Comparison of ENCODE assay signal across 9 cellular contexts in genomic region chr9:137604345-137605145, GRCh38. TPM values are rescaled to one million over a fixed set of nuclear protein-coding genes. Genes with fewer than 3 reads are reported as not detected.
A peak's percentile ranks its signal among the peaks of the same experiment; 100 is the strongest.
DNase-seq lines count a peak whose midpoint lies in the region; ATAC-seq, FAIRE-seq and TF ChIP-seq lines count a peak whose summit lies in the region.
"Had no signal": no experiment of that assay in that cellular context is flagged by ENCODE, and none has a peak within 500 bp of the region (broad histone marks: within the 10 kb centered on the region; RNA-seq: fewer than 3 reads in every experiment).

No MANE protein-coding gene starts in this region.

- dilution Hi-C loops in IMR-90 (cut with HindIII; ENCODE audit: low sequenced_read_pairs, unreplicated experiment) = no loop called here

- no peak overlapping the region for H4K8ac ChIP-seq in IMR-90 (ENCODE audit: low read depth in 2 of 2, low read length in 2 of 2)

- peak; percentile 25 for DNase-seq in Ammon's horn (ENCODE audit: low spot score)
- DNase-seq in IMR-90 = no peak
- DNase-seq in choroid plexus epithelial cell (ENCODE audit: low read depth) = no peak
- DNase-seq in HCEC 1CT = no peak
- DNase-seq in D721Med (ENCODE audit: insufficient read length, low spot score) = no peak

- no peak overlapping the region for H2BK15ac ChIP-seq in IMR-90 (ENCODE audit: low read depth, low read length)

- H3K36me3 ChIP-seq in IMR-90 (ENCODE audit: control insufficient read depth, insufficient read depth, low read length) (no peaks in the 10 kb centered on the region), neural cell (ENCODE audit: insufficient read depth, low read length) (no peaks in the 10 kb centered on the region)

- no peak overlapping the region for H3K4ac ChIP-seq in IMR-90 (ENCODE audit: low read depth, low read length)

- no peak for FAIRE-seq in D721Med (lab: Jason Lieb, UNC)
- FAIRE-seq: endometrium had no signal

- no peak overlapping the region for H4K5ac ChIP-seq in IMR-90 (ENCODE audit: low read depth, low read length)

- no peak overlapping the region for H3K56ac ChIP-seq in IMR-90 (ENCODE audit: extremely low read depth, insufficient read depth, low read length)

- peaks cover 6 to 29% of the 10 kb centered on the region in 2 experiments; a peak in 3 of 4 replicates for H3K79me1 ChIP-seq in IMR-90 (ENCODE audit: low read depth in 1 of 2, low read length in 2 of 2)

- ATAC-seq in IMR-90 (ENCODE audit: low read depth) = no peak
- no peak for ATAC-seq in GM18907 (IDR thresholded peaks at IDR 0.05; ENCODE audit: unreplicated experiment)
- ATAC-seq in HG03457 (IDR thresholded peaks at IDR 0.05; ENCODE audit: unreplicated experiment) = no peak

- H3K27ac ChIP-seq in IMR-90 (ENCODE audit: insufficient read depth, low read length) (no peak overlapping the region), neural cell (ENCODE audit: low read length) (no peak overlapping the region)

- in situ Hi-C loops in IMR-90 (cut with MboI; ENCODE audit: low sequenced_read_pairs) = no loop called here

- H3K9me1 ChIP-seq in IMR-90 (ENCODE audit: insufficient read depth, low read length) = no peaks in the 10 kb centered on the region

- no peak overlapping the region for H2BK5ac ChIP-seq in IMR-90 (ENCODE audit: low read depth, low read length, poor library complexity, severe bottlenecking)

- no peak overlapping the region for H2BK20ac ChIP-seq in IMR-90 (ENCODE audit: low read depth, low read length)

- no peak overlapping the region for H2BK120ac ChIP-seq in IMR-90 (ENCODE audit: low read depth, low read length)

- H3K9me2 ChIP-seq in neural cell (ENCODE audit: insufficient read depth, low read length) = no peaks in the 10 kb centered on the region

- H3K9me3 ChIP-seq in IMR-90 (ENCODE audit: control insufficient read depth, insufficient read depth, low read length) (no peaks in the 10 kb centered on the region), neural cell (ENCODE audit: low read length) (no peaks in the 10 kb centered on the region)

- peaks cover 15% of the 10 kb centered on the region for H3K4me1 ChIP-seq in IMR-90 (ENCODE audit: control insufficient read depth, insufficient read depth, low read length)

- CTCF ChIA-PET in IMR-90 (lab: Yijun Ruan, JAX) = interaction anchor here (0.5 kb wide), 1 partner anchor 318 kb away, joined by 7 read pairs; no protein-coding TSS in a partner anchor

- no peak overlapping the region for H3K18ac ChIP-seq in IMR-90 (ENCODE audit: low read depth, low read length)

- TF ChIP-seq CTCF in IMR-90 (conservative IDR thresholded peaks at IDR 0.05; ENCODE audit: low read depth, low read length) (no peak), choroid plexus epithelial cell (conservative IDR thresholded peaks at IDR 0.05; ENCODE audit: low read depth, low read length) (no peak), neural cell (IDR thresholded peaks at IDR 0.05; ENCODE audit: poor library complexity, severe bottlenecking) (no peak), D721Med (IDR thresholded peaks at IDR 0.05; ENCODE audit: insufficient read depth, missing control alignments) (no peak)

- H2AK5ac ChIP-seq in IMR-90 (ENCODE audit: low read depth, low read length) = no peak overlapping the region

- H2AK9ac ChIP-seq in IMR-90 (replicated peaks; ENCODE audit: low read depth, low read length, poor library complexity) = peak overlapping the region; percentile 55

- no peak for TF ChIP-seq EP300 in neural cell (conservative IDR thresholded peaks at IDR 0.05; ENCODE audit: poor library complexity, severe bottlenecking)

- H3K27me3 ChIP-seq in IMR-90 (ENCODE audit: control insufficient read depth, insufficient read depth, low read length) = peaks cover 5% of the 10 kb centered on the region; the same call in 1 of the 2 replicates
- no peaks in the 10 kb centered on the region for H3K27me3 ChIP-seq in neural cell (ENCODE audit: insufficient read depth, low read depth, low read length)

- no peak overlapping the region for H4K91ac ChIP-seq in IMR-90 (ENCODE audit: insufficient read depth, low read depth, low read length)

- TF ChIP-seq POLR2A in IMR-90 (IDR thresholded peaks at IDR 0.05; ENCODE audit: low read depth, low read length) = no peak

- BruUV-seq in IMR-90 (replicated peaks; lab: Mats Ljungman, UMichigan) = no TSS peak

- peaks cover 5% of the 10 kb centered on the region for H3F3A ChIP-seq in neural cell (ENCODE audit: insufficient read depth, low read length, poor library complexity, severe bottlenecking)

- POLR2A ChIA-PET in IMR-90 (lab: Charles Lee; ENCODE audit: unreplicated experiment) = interaction anchor here (1.0 kb wide), 1 partner anchor 14 kb away, joined by 3 read pairs; the partner anchor contains the start of gene ZMYND19

- H3K4me2 ChIP-seq in IMR-90 (ENCODE audit: low read depth, low read length) = peak overlapping the region; percentile 66; the same call in 1 of the 2 replicates
- H3K4me2 ChIP-seq in neural cell (ENCODE audit: low read length) = no peak overlapping the region

- no peaks in the 10 kb centered on the region for H3K79me2 ChIP-seq in neural cell (replicated peaks; ENCODE audit: insufficient read depth, low read length)

- intact Hi-C loops in IMR-90 (cut with micrococcal nuclease) = no loop called here

- 8% methylated on average over 2 of the region's 55 CpGs; no CpG with 5 or more reads in 1 of the 2 experiments for WGBS in IMR-90 (ENCODE audit: extremely low coverage in 2 of 2, insufficient read length in 1 of 2), 2 experiments

- peaks cover 19% of the 10 kb centered on the region for H4K20me1 ChIP-seq in IMR-90 (ENCODE audit: insufficient read depth, low read length)
- H4K20me1 ChIP-seq in neural cell (ENCODE audit: insufficient read depth) = no peaks in the 10 kb centered on the region

- H3K14ac ChIP-seq in IMR-90 (replicated peaks; ENCODE audit: low read depth, low read length) = no peak overlapping the region

- peak overlapping the region; percentile 67 for H3K4me3 ChIP-seq in IMR-90 (ENCODE audit: insufficient read depth, low read depth, low read length)
- peak overlapping the region; percentile 65 for H3K4me3 ChIP-seq in choroid plexus epithelial cell (ENCODE audit: low read depth, low read length)
- H3K4me3 ChIP-seq in neural cell (ENCODE audit: low read length) = peak overlapping the region; percentile 60

- H2AFZ ChIP-seq in IMR-90 (replicated peaks; ENCODE audit: low read length, poor library complexity) (peak overlapping the region; percentile 83), neural cell (ENCODE audit: low read depth, low read length) (no peak overlapping the region)

- TF ChIP-seq RAD21 in IMR-90 (IDR thresholded peaks at IDR 0.05; ENCODE audit: low read length) (no peak), neural cell (conservative IDR thresholded peaks at IDR 0.05) (no peak)

- H3K23ac ChIP-seq in IMR-90 (ENCODE audit: low read depth, low read length) = no peak overlapping the region

- H3K9ac ChIP-seq in IMR-90 (ENCODE audit: low read depth, low read length) (0 out of 2 replicates have a peak overlapping the region, but pooled peaks have one; percentile 4), neural cell (ENCODE audit: low read length) (no peak overlapping the region)

TF ChIP-seq in IMR-90, 13 proteins besides CTCF, POLR2A, EP300 and RAD21 (continues in another document):
- TF ChIP-seq CEBPB (IDR thresholded peaks at IDR 0.05; ENCODE audit: low read depth, low read length) = no peak

TF ChIP-seq in neural cell, 6 proteins besides CTCF, POLR2A, EP300 and RAD21 (continues in another document):
- TF ChIP-seq TAF1 (IDR thresholded peaks at IDR 0.05; ENCODE audit: low read depth) (no peak), MXI1 (conservative IDR thresholded peaks at IDR 0.05; ENCODE audit: poor library complexity, severe bottlenecking) (no peak), EZH2 (IDR thresholded peaks at IDR 0.05; ENCODE audit: borderline replicate concordance, insufficient read depth, low read length, poor library complexity, severe bottlenecking) (no peak), SMC3 (conservative IDR thresholded peaks at IDR 0.05; ENCODE audit: poor library complexity) (no peak), POLR2AphosphoS5 (IDR thresholded peaks at IDR 0.05) (no peak)

RNA-seq across cellular contexts. Expression of gene ARRDC1, which starts 0.9 kb away (rescaled TPM):
- total RNA-seq in IMR-90 (2012; rRNA removed) = 7.7 and 7.8 TPM in 2 replicates
- 37.8 and 41.4 TPM in 2 replicates for polyA plus RNA-seq in IMR-90 (2012; rRNA removed)
- polyA plus RNA-seq in IMR-90 (2012; cell fraction: cytosol; rRNA removed) = 19.6 and 40.1 TPM in 2 replicates
- 177 and 484 TPM in 2 replicates for polyA plus RNA-seq in IMR-90 (2012; cell fraction: nucleus; rRNA removed; ENCODE audit: low replicate concordance)
- 53.4 and 55.1 TPM in 2 replicates for polyA plus RNA-seq in neural cell
- polyA minus RNA-seq in neural cell = 12.8 and 16.3 TPM in 2 replicates

RNA-seq across cellular contexts. Expression of gene ZMYND19, which starts 14.2 kb away (rescaled TPM):
- total RNA-seq in IMR-90 (2012; rRNA removed) = 14.3 and 16.4 TPM in 2 replicates
- polyA plus RNA-seq in IMR-90 (2012; rRNA removed) = 21.4 and 23.1 TPM in 2 replicates
- polyA plus RNA-seq in IMR-90 (2012; cell fraction: cytosol; rRNA removed) = 24.4 and 24.7 TPM in 2 replicates
- 41.1 and 61.6 TPM in 2 replicates for polyA plus RNA-seq in IMR-90 (2012; cell fraction: nucleus; rRNA removed; ENCODE audit: low replicate concordance)
- 54.8 and 62.4 TPM in 2 replicates for polyA plus RNA-seq in neural cell
- 25.9 and 28.7 TPM in 2 replicates for polyA minus RNA-seq in neural cell

RNA-seq across cellular contexts. Expression of gene EHMT1, which starts 14.3 kb away (rescaled TPM):
- total RNA-seq in IMR-90 (2012; rRNA removed) = 32.8 and 36.1 TPM in 2 replicates
- polyA plus RNA-seq in IMR-90 (2012; rRNA removed) (35.1 and 39.0 TPM in 2 replicates), neural cell (53.0 and 65.8 TPM in 2 replicates)
- 30.8 and 36.6 TPM in 2 replicates for polyA plus RNA-seq in IMR-90 (2012; cell fraction: cytosol; rRNA removed)
- polyA plus RNA-seq in IMR-90 (2012; cell fraction: nucleus; rRNA removed; ENCODE audit: low replicate concordance) = 109 and 195 TPM in 2 replicates
- polyA minus RNA-seq in neural cell = 96.9 and 100 TPM in 2 replicates

RNA-seq across cellular contexts. Expression of gene DPH7, which starts 25.8 kb away (rescaled TPM):
- 12.2 and 12.5 TPM in 2 replicates for total RNA-seq in IMR-90 (2012; rRNA removed)
- polyA plus RNA-seq in IMR-90 (2012; rRNA removed) (33.0 and 33.7 TPM in 2 replicates), neural cell (145 and 195 TPM in 2 replicates)
- polyA plus RNA-seq in IMR-90 (2012; cell fraction: cytosol; rRNA removed) = 20.7 and 23.8 TPM in 2 replicates
- polyA plus RNA-seq in IMR-90 (2012; cell fraction: nucleus; rRNA removed; ENCODE audit: low replicate concordance) = 144 and 149 TPM in 2 replicates
- 46.2 and 52.8 TPM in 2 replicates for polyA minus RNA-seq in neural cell

RNA-seq across cellular contexts. Expression of gene MRPL41, which starts 52.9 kb away (rescaled TPM):
- 15.6 and 23.6 TPM in 2 replicates for total RNA-seq in IMR-90 (2012; rRNA removed)
- polyA plus RNA-seq in IMR-90 (2012; rRNA removed) (38.9 and 58.9 TPM in 2 replicates), neural cell (60.5 and 66.9 TPM in 2 replicates)
- 56.0 and 58.7 TPM in 2 replicates for polyA plus RNA-seq in IMR-90 (2012; cell fraction: cytosol; rRNA removed)
- 16.9 and 31.2 TPM in 2 replicates for polyA plus RNA-seq in IMR-90 (2012; cell fraction: nucleus; rRNA removed; ENCODE audit: low replicate concordance)
- 13.5 and 15.6 TPM in 2 replicates for polyA minus RNA-seq in neural cell
